Comparison of ENCODE assay signal across 10 cellular contexts in the genomic region with DNA sequence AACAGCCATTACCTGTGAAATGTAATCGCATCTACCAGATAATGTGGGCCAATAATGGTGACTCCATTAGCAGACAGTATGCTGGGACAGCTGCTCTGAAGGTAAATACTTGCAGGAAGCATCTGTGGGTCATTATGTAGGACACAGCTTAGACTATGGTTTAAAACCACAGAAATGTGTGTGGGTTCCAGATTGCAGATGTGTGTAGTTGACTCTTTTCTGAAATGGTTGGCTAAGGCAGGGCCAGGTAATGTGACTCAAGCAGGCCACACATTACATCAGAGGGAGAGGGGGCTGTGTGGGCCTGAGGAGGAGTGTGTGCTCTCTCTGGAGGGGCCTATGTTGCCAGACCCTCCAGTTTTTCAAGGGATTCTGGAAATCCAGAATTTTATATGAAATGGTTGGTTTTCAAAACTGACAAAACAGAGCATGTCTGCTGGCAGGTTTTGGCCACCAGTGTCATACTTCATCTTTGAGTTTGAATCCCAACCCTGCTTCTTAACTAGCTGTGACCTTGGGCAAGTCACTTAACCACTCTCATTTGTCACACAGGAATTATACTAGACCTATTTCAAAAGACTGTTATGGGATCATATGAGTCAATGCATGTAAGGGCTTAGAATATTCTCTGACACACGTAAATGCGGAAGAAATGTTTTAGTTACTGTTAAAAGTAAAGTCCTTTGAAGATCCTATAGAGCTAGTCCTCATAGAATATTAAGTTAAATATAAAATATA.
DNase-seq lines count a peak whose midpoint lies in the region; ATAC-seq and TF ChIP-seq lines count a peak whose summit lies in the region.
"Had no signal": no experiment of that assay in that cellular context is flagged by ENCODE, and none has a peak within 500 bp of the region (broad histone marks: within the 10 kb centered on the region; RNA-seq: fewer than 3 reads in every experiment).

No MANE protein-coding gene starts in this region.

- 98% methylated on average over 3 of the region's 3 CpGs for WGBS in aorta, 2 donors

- DNase-seq in ELR (ENCODE audit: low read depth), result peak; percentile 69
- peak; percentile 65 for DNase-seq in HCEC 1CT
- peak; percentile 25 for DNase-seq in NOMO-1 treated with dmso at 0.1 percent for 144 hours (lab: John Stamatoyannopoulos, UW; ENCODE audit: unreplicated experiment)
- peak; percentile 57 to 74 for DNase-seq in foreskin keratinocyte
- DNase-seq in activated naive CD4-positive, alpha-beta T cell treated with anti-CD3 and anti-CD28 coated beads, Interleukin-2, amount 50 U/mL, for 16 hours, result no peak
- no peak for DNase-seq in aorta
- DNase-seq in GM20000 (ENCODE audit: low spot score), result no peak
- DNase-seq: activated CD8-positive, alpha-beta memory T cell treated with anti-CD3 and anti-CD28 coated beads, Interleukin-2, amount 50 U/mL, for 48 hours; uterus had no signal

- intact Hi-C loops in aorta (cut with DNase I), result no loop called here

- TF ChIP-seq CTCF in foreskin keratinocyte (conservative IDR thresholded peaks at IDR 0.05) (no peak), GM20000 (IDR thresholded peaks at IDR 0.05; ENCODE audit: extremely low read depth, missing control alignments) (no peak)

- H3K4me3 ChIP-seq in aorta (ENCODE audit: low read length in 2 of 2), result no peak overlapping the region
- H3K4me3 ChIP-seq: uterus had no signal

- H3K27ac ChIP-seq in foreskin keratinocyte (no peak overlapping the region), aorta (ENCODE audit: low read depth in 1 of 2, low read length in 2 of 2) (no peak overlapping the region)
- H3K27ac ChIP-seq: uterus had no signal

- no peaks in the 10 kb centered on the region for H3K9me3 ChIP-seq in aorta (ENCODE audit: control insufficient read depth, low read length)
- H3K9me3 ChIP-seq: uterus had no signal

- H3K27me3 ChIP-seq in foreskin keratinocyte, result no peaks in the 10 kb centered on the region
- H3K27me3 ChIP-seq in aorta (ENCODE audit: control insufficient read depth in 1 of 2, insufficient read depth in 2 of 2, low read length in 1 of 2), result no peaks in the 10 kb centered on the region
- H3K27me3 ChIP-seq: uterus had no signal

- peaks cover 5% of the 10 kb centered on the region for H3K4me1 ChIP-seq in foreskin keratinocyte
- H3K4me1 ChIP-seq in aorta (ENCODE audit: control insufficient read depth in 1 of 2, insufficient read depth in 2 of 2, low read length in 2 of 2), result peaks cover 0 to 1% of the 10 kb centered on the region in 2 donors
- H3K4me1 ChIP-seq: uterus had no signal

- ATAC-seq in foreskin keratinocyte (peak; percentile 50), HG03354 (IDR thresholded peaks at IDR 0.05; ENCODE audit: poor library complexity, severe bottlenecking, unreplicated experiment) (no peak), aorta (ENCODE audit: low FRiP score) (no peak)

- H3K36me3 ChIP-seq in aorta (ENCODE audit: control insufficient read depth in 1 of 2, insufficient read depth in 2 of 2, low read length in 1 of 2), result no peaks in the 10 kb centered on the region
- H3K36me3 ChIP-seq: uterus had no signal

Comparison
In these comparisons a context has a peak if more than half of its experiments do, and no peak if none do; other contexts are left out.
1. DNase-seq: peak in ELR (single experiment), HCEC 1CT (single experiment), NOMO-1 treated with dmso at 0.1 percent for 144 hours (single experiment) and foreskin keratinocyte (2 of 2); none in activated naive CD4-positive, alpha-beta T cell treated with anti-CD3 and anti-CD28 coated beads, Interleukin-2, amount 50 U/mL, for 16 hours (single experiment), aorta (0 of 2) and GM20000 (single experiment).